In the genomic region with DNA sequence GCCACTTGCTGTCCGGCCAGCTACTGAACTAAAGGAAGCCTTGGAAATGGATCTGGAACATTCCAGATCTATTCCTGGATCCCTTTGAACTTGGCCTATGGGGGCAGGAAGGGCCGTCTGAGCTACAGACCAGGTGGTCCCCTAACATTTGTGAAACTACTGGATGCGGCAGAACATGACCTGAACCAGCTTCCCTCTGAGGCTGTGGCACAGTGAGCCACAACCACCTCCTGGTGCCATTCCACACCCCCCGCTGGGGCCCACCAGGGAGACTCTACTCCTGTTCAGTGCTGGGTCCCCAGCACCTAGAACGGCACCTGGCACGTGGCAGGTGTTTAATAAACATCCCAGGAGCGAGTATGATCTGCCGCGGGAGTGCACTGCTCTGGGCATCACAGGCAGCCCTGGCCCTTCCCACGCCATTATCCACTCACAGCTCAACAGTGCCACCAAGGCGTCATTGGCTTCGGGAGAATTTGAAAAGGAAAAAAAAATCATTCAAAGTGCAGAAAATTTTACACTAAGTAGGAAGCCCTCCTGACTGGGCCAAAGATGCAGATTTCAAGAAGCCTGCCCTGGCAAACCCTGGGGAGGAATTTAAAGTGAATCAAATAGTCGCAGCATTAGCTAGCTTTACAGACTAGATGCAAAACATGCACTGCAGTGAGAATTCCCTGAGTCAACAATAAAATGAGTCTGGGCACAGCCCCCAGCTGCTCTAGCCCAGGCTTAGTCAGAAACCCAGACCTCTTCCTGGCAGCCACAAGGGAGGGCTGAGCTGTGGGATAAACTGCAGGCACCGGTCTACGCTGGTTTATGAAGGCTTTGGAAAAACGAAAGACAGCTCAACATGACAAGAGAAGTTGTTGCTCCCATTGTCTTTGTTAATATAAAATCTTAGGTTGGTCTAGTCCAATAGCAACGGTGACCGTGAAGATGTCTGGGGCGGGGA, we compare ENCODE assay signal across 8 cellular contexts. TPM values are rescaled to one million over a fixed set of nuclear protein-coding genes. Genes with fewer than 3 reads are reported as not detected.
DNase-seq lines count a peak whose midpoint lies in the region; ATAC-seq and TF ChIP-seq lines count a peak whose summit lies in the region.

No MANE protein-coding gene starts in this region.

- H3K27me3 ChIP-seq in esophagus muscularis mucosa = peaks cover 0 to 34% (median 0%) of the 10 kb centered on the region in 4 donors
- no peaks in the 10 kb centered on the region for H3K27me3 ChIP-seq in CD8-positive, alpha-beta T cell (ENCODE audit: insufficient read depth, low read length)

- TF ChIP-seq POLR2A in esophagus muscularis mucosa (IDR thresholded peaks at IDR 0.05; ENCODE audit: low read depth) = no peak

- peaks cover 22% of the 10 kb centered on the region for H3K27me3 Mint-ChIP-seq in CD8-positive, alpha-beta T cell (ENCODE audit: low read depth)
- peaks cover 44% of the 10 kb centered on the region for H3K27me3 Mint-ChIP-seq in stimulated activated memory B cell treated with anti-CD40 and anti-IgM and Interleukin-4, amounts not matched to agents 10 μg/mL and 1 μg/mL and 100 μg/mL, for 72 hours

- no peaks in the 10 kb centered on the region for H3K9me3 Mint-ChIP-seq in CD8-positive, alpha-beta T cell
- no peaks in the 10 kb centered on the region for H3K9me3 Mint-ChIP-seq in stimulated activated memory B cell treated with anti-CD40 and anti-IgM and Interleukin-4, amounts not matched to agents 10 μg/mL and 1 μg/mL and 100 μg/mL, for 72 hours

- TF ChIP-seq CTCF in GM10266 (IDR thresholded peaks at IDR 0.05; ENCODE audit: control insufficient read depth, insufficient read depth, low read depth, missing control alignments) (peak; percentile 10), esophagus muscularis mucosa (IDR thresholded peaks at IDR 0.05) (peak in 2 of 3 experiments; percentile 18 to 21)
- TF ChIP-seq CTCF in CD8-positive, alpha-beta T cell (IDR thresholded peaks at IDR 0.05) = no peak

- CTCF ChIA-PET in CD8-positive, alpha-beta T cell (lab: Charles Lee) = no interaction called here

- no peak for ATAC-seq in CD8-positive, alpha-beta T cell
- no peak for ATAC-seq in GM21526 (IDR thresholded peaks at IDR 0.05; ENCODE audit: low FRiP score, unreplicated experiment)
- ATAC-seq in stimulated activated memory B cell treated with anti-CD40 and anti-IgM and Interleukin-4, amounts not matched to agents 10 μg/mL and 1 μg/mL and 100 μg/mL, for 72 hours = no peak

- WGBS in esophagus muscularis mucosa = 39% methylated on average over 16 of the region's 19 CpGs

- no peaks in the 10 kb centered on the region for H3K36me3 ChIP-seq in esophagus muscularis mucosa
- H3K36me3 ChIP-seq in CD8-positive, alpha-beta T cell (ENCODE audit: insufficient read depth, low read length) = no peaks in the 10 kb centered on the region

- TF ChIP-seq EP300 in esophagus muscularis mucosa (IDR thresholded peaks at IDR 0.05) = no peak

- H3K27ac Mint-ChIP-seq in CD8-positive, alpha-beta T cell = no peak overlapping the region
- no peak overlapping the region for H3K27ac Mint-ChIP-seq in stimulated activated memory B cell treated with anti-CD40 and anti-IgM and Interleukin-4, amounts not matched to agents 10 μg/mL and 1 μg/mL and 100 μg/mL, for 72 hours

- POLR2A ChIA-PET in CD8-positive, alpha-beta T cell (lab: Charles Lee) = no interaction called here

- H3K27ac ChIP-seq in esophagus muscularis mucosa (replicated peaks in 1 of 4) = peak overlapping the region in 3 of 4 donors; percentile 24 to 51 (median 26)
- H3K27ac ChIP-seq in CD8-positive, alpha-beta T cell (ENCODE audit: low read depth, low read length) = no peak overlapping the region

- H3K4me1 Mint-ChIP-seq in CD8-positive, alpha-beta T cell (ENCODE audit: low read depth) = no peaks in the 10 kb centered on the region
- H3K4me1 Mint-ChIP-seq in stimulated activated memory B cell treated with anti-CD40 and anti-IgM and Interleukin-4, amounts not matched to agents 10 μg/mL and 1 μg/mL and 100 μg/mL, for 72 hours = no peaks in the 10 kb centered on the region

- peak overlapping the region in 3 of 4 donors; percentile 6 to 19 (median 16) for H3K4me3 ChIP-seq in esophagus muscularis mucosa
- no peak overlapping the region for H3K4me3 ChIP-seq in CD8-positive, alpha-beta T cell (ENCODE audit: low read depth, low read length)

- H3K4me3 Mint-ChIP-seq in CD8-positive, alpha-beta T cell = no peak overlapping the region
- no peak overlapping the region for H3K4me3 Mint-ChIP-seq in stimulated activated memory B cell treated with anti-CD40 and anti-IgM and Interleukin-4, amounts not matched to agents 10 μg/mL and 1 μg/mL and 100 μg/mL, for 72 hours

- H3K9me3 ChIP-seq in esophagus muscularis mucosa = no peaks in the 10 kb centered on the region
- no peaks in the 10 kb centered on the region for H3K9me3 ChIP-seq in CD8-positive, alpha-beta T cell (ENCODE audit: low read length)

- no peak for DNase-seq in GM10266 (ENCODE audit: extremely low spot score)
- DNase-seq in NCI-H2227 treated with DMSO at 0.1 percent for 48 hours (lab: John Stamatoyannopoulos, UW) = peak; percentile 28
- no peak for DNase-seq in esophagus muscularis mucosa (ENCODE audit: extremely low spot score)
- peak; percentile 54 for DNase-seq in retina
- no peak for DNase-seq in stimulated activated naive CD4-positive, alpha-beta T cell treated with Interleukin-2 at 50 U/mL for 16 hours (lab: John Stamatoyannopoulos, UW)
- DNase-seq in CD8-positive, alpha-beta T cell = no peak

- intact Hi-C loops in esophagus muscularis mucosa (cut with DNase I) = loop anchor here (10.0 kb wide), 1 partner anchor 442 kb away; no protein-coding TSS in a partner anchor
- intact Hi-C loops in CD8-positive, alpha-beta T cell (cut with DNase I, micrococcal nuclease) = no loop called here

- peaks cover 17 to 40% (median 27%) of the 10 kb centered on the region in 4 donors for H3K4me1 ChIP-seq in esophagus muscularis mucosa
- no peaks in the 10 kb centered on the region for H3K4me1 ChIP-seq in CD8-positive, alpha-beta T cell (ENCODE audit: insufficient read depth, low read length)

- H3K36me3 Mint-ChIP-seq in CD8-positive, alpha-beta T cell = no peaks in the 10 kb centered on the region
- H3K36me3 Mint-ChIP-seq in stimulated activated memory B cell treated with anti-CD40 and anti-IgM and Interleukin-4, amounts not matched to agents 10 μg/mL and 1 μg/mL and 100 μg/mL, for 72 hours = no peaks in the 10 kb centered on the region

RNA-seq across cellular contexts. Expression of gene EFCAB6, which starts 14.3 kb away (rescaled TPM):
- 1 to 10 TPM; 1.2 to 4.0 (median 3.0) TPM for total RNA-seq in esophagus muscularis mucosa
- total RNA-seq in CD8-positive, alpha-beta T cell = under 1 TPM in 1 of 2 experiments, not detected in 1; 0.22 TPM

RNA-seq across cellular contexts. Expression of gene SULT4A1, which starts 35.9 kb away (rescaled TPM):
- 1 to 10 TPM; 1.0 to 1.3 (median 1.3) TPM for total RNA-seq in esophagus muscularis mucosa
- not detected for total RNA-seq in CD8-positive, alpha-beta T cell

Comparison
In these comparisons a context has a peak if more than half of its experiments do, and no peak if none do; other contexts are left out.
1. DNase-seq: peak in NCI-H2227 treated with DMSO at 0.1 percent for 48 hours (single experiment) and retina (single experiment); none in GM10266 (single experiment), esophagus muscularis mucosa (single experiment), stimulated activated naive CD4-positive, alpha-beta T cell treated with Interleukin-2 at 50 U/mL for 16 hours (single experiment) and CD8-positive, alpha-beta T cell (0 of 7).